Comparison of ENCODE assay signal across 23 cellular contexts in genomic region chr1:84415386-84415785, GRCh38. TPM values are rescaled to one million over a fixed set of nuclear protein-coding genes. Genes with fewer than 3 reads are reported as not detected.
DNase-seq lines count a peak whose midpoint lies in the region; FAIRE-seq and TF ChIP-seq lines count a peak whose summit lies in the region.
"Had no signal": no experiment of that assay in that cellular context is flagged by ENCODE, and none has a peak within 500 bp of the region (broad histone marks: within the 10 kb centered on the region; RNA-seq: fewer than 3 reads in every experiment).

No MANE protein-coding gene starts in this region.

- H3K9ac ChIP-seq in endothelial cell of umbilical vein (replicated peaks; ENCODE audit: extremely low read depth, insufficient read depth, low read length), result no peak overlapping the region
- H3K9ac ChIP-seq in trophoblast cell (ENCODE audit: low read length), result no peak overlapping the region
- H3K9ac ChIP-seq: KMS-11 had no signal

- H3K4me3 ChIP-seq in PC-9, result no peak overlapping the region
- H3K4me3 ChIP-seq in endothelial cell of umbilical vein (replicated peaks in 1 of 3; ENCODE audit: insufficient read depth in 1 of 3, low read depth in 1 of 3, low read length in 3 of 3), result no peak overlapping the region
- H3K4me3 ChIP-seq in fibroblast of villous mesenchyme (ENCODE audit: low read depth, low read length), result no peak overlapping the region
- no peak overlapping the region for H3K4me3 ChIP-seq in trophoblast cell (ENCODE audit: low read depth, low read length)
- H3K4me3 ChIP-seq: GM12878 had no signal

- H4K8ac ChIP-seq in trophoblast cell (ENCODE audit: low read depth, low read length), result no peak overlapping the region

- no peak overlapping the region for H2AK5ac ChIP-seq in trophoblast cell (ENCODE audit: low read length)

- H3K27me3 ChIP-seq in PC-9 (ENCODE audit: insufficient read depth, low read depth) (no peaks in the 10 kb centered on the region), endothelial cell of umbilical vein (ENCODE audit: control insufficient read depth in 2 of 2, insufficient read depth in 2 of 2, low read length in 2 of 2) (no peaks in the 10 kb centered on the region), trophoblast cell (ENCODE audit: insufficient read depth, low read length) (no peaks in the 10 kb centered on the region)
- H3K27me3 ChIP-seq: BE2C had no signal

- no peaks in the 10 kb centered on the region for H3K9me2 ChIP-seq in PC-9 (ENCODE audit: insufficient read depth)

- H4K91ac ChIP-seq in trophoblast cell (ENCODE audit: low read depth, low read length), result no peak overlapping the region

- dilution Hi-C loops in endothelial cell of umbilical vein (cut with MboI; ENCODE audit: extremely low pct_ligation_motif_present, low sequenced_read_pairs), result no loop called here

- TF ChIP-seq CTCF in PC-9 (conservative IDR thresholded peaks at IDR 0.05) (no peak), endothelial cell of umbilical vein (IDR thresholded peaks at IDR 0.05; ENCODE audit: extremely low read depth in 1 of 2, insufficient read depth in 1 of 2, low read depth in 1 of 2, low read length in 2 of 2) (no peak), fibroblast of villous mesenchyme (IDR thresholded peaks at IDR 0.05; ENCODE audit: insufficient read depth, low read depth, low read length) (no peak)

- intact Hi-C loops in PC-9 (cut with micrococcal nuclease; ENCODE audit: unreplicated experiment), result no loop called here
- intact Hi-C loops in endothelial cell of umbilical vein (cut with micrococcal nuclease), result loop anchor here (1.0 kb wide), 1 partner anchor 50 kb away; no protein-coding TSS in a partner anchor

- WGBS in trophoblast cell (ENCODE audit: extremely low coverage, insufficient coverage, insufficient read length), result no CpG with 5 or more reads among the region's 2 CpGs

- CTCF ChIA-PET in PC-9 (lab: Charles Lee) (no interaction called here), endothelial cell of umbilical vein (lab: Charles Lee) (no interaction called here)

- H3K4ac ChIP-seq in trophoblast cell (ENCODE audit: low read depth, low read length), result no peak overlapping the region

- H4K12ac ChIP-seq in trophoblast cell (ENCODE audit: low read depth, low read length), result no peak overlapping the region

- no peaks in the 10 kb centered on the region for H3K36me3 ChIP-seq in PC-9 (ENCODE audit: low read depth)
- no peaks in the 10 kb centered on the region for H3K36me3 ChIP-seq in endothelial cell of umbilical vein (ENCODE audit: control insufficient read depth in 2 of 2, extremely low read depth in 1 of 2, insufficient read depth in 2 of 2, low read length in 2 of 2)
- H3K36me3 ChIP-seq in trophoblast cell (ENCODE audit: control insufficient read depth in 1 of 2, insufficient read depth in 2 of 2, low read length in 2 of 2), result no peaks in the 10 kb centered on the region
- H3K36me3 ChIP-seq: BE2C had no signal

- 0 out of 2 replicates have a peak overlapping the region, but pooled peaks have one; percentile 15 for H3K4me2 ChIP-seq in PC-9
- peak overlapping the region; percentile 55 for H3K4me2 ChIP-seq in endothelial cell of umbilical vein (ENCODE audit: insufficient read depth, low read length)
- H3K4me2 ChIP-seq in trophoblast cell (ENCODE audit: low read length), result no peak overlapping the region
- H3K4me2 ChIP-seq: KMS-11 had no signal

- no peaks in the 10 kb centered on the region for H3K9me1 ChIP-seq in endothelial cell of umbilical vein (replicated peaks; ENCODE audit: control insufficient read depth, extremely low read depth, insufficient read depth, low read length)

- no peaks in the 10 kb centered on the region for H3F3A ChIP-seq in PC-9 (ENCODE audit: insufficient read depth, low read depth)

- no peaks in the 10 kb centered on the region for H3K79me1 ChIP-seq in trophoblast cell (ENCODE audit: low read length)

- no peak overlapping the region for H3K18ac ChIP-seq in trophoblast cell (ENCODE audit: low read length)

- H3K27ac ChIP-seq in PC-9, result peak overlapping the region; percentile 5; the same call in 1 of the 2 replicates
- no peak overlapping the region for H3K27ac ChIP-seq in endothelial cell of umbilical vein (ENCODE audit: insufficient read depth, low read depth, low read length)
- H3K27ac ChIP-seq in trophoblast cell (ENCODE audit: low read depth, low read length), result no peak overlapping the region
- H3K27ac ChIP-seq: KMS-11 had no signal

- no peak overlapping the region for H2AFZ ChIP-seq in PC-9
- peak overlapping the region; percentile 70 for H2AFZ ChIP-seq in endothelial cell of umbilical vein (ENCODE audit: low read depth, low read length)
- no peak overlapping the region for H2AFZ ChIP-seq in trophoblast cell (ENCODE audit: insufficient read depth, low read length, poor library complexity)

- no peak for TF ChIP-seq POLR2A in endothelial cell of umbilical vein (IDR thresholded peaks at IDR 0.05; ENCODE audit: low read depth, low read length)

- no peak overlapping the region for H3K14ac ChIP-seq in trophoblast cell (ENCODE audit: low read length)

- no TSS peak for BruUV-seq in PC-9 (replicated peaks; lab: Mats Ljungman, UMichigan)
- no TSS peak for BruUV-seq in endothelial cell of umbilical vein (replicated peaks; lab: Mats Ljungman, UMichigan)

- DNase-seq in EL (peak; percentile 22), PC-9 (no peak), endothelial cell of umbilical vein (ENCODE audit: low read depth, low spot score) (peak; percentile 47), fibroblast of villous mesenchyme (ENCODE audit: low read depth) (peak; percentile 12), CD1c-positive myeloid dendritic cell (ENCODE audit: extremely low spot score) (no peak), cerebellar nuclear complex (lab: John Stamatoyannopoulos, UW) (no peak), trophoblast cell (no peak), DMS153 treated with DMSO at 0.1 percent for 48 hours (lab: John Stamatoyannopoulos, UW; ENCODE audit: unreplicated experiment) (no peak)
- DNase-seq: BE2C; Calu3; CD4-positive, alpha-beta memory T cell; DMS79; GDM1; GOT3; NCI-H1092 treated with DMSO at 0.1 percent for 48 hours; NCI-H1694; NCI-H226; NCI-H524 treated with DMSO at 0.1 percent for 48 hours; SHP77 had no signal

- FAIRE-seq in endothelial cell of umbilical vein (lab: Jason Lieb, UNC), result peak; percentile 76
- FAIRE-seq: GM12878, HepG2 had no signal

- H3K79me2 ChIP-seq in PC-9 (ENCODE audit: low read depth) (no peaks in the 10 kb centered on the region), endothelial cell of umbilical vein (ENCODE audit: control insufficient read depth, insufficient read depth, low read length) (no peaks in the 10 kb centered on the region), trophoblast cell (ENCODE audit: control insufficient read depth, insufficient read depth, low read length, poor library complexity) (no peaks in the 10 kb centered on the region)

- POLR2A ChIA-PET in PC-9 (lab: Charles Lee; ENCODE audit: unreplicated experiment), result no interaction called here
- POLR2A ChIA-PET in endothelial cell of umbilical vein (lab: Charles Lee), result no interaction called here

- no peak overlapping the region for H3K23ac ChIP-seq in trophoblast cell (ENCODE audit: low read length)

- H4K20me1 ChIP-seq in PC-9 (ENCODE audit: insufficient read depth), result no peaks in the 10 kb centered on the region
- no peaks in the 10 kb centered on the region for H4K20me1 ChIP-seq in endothelial cell of umbilical vein (replicated peaks; ENCODE audit: control insufficient read depth, extremely low read depth, insufficient read depth, low read length)

- H2BK5ac ChIP-seq in trophoblast cell (ENCODE audit: low read depth, low read length, poor library complexity), result no peak overlapping the region

- H3K9me3 ChIP-seq in PC-9 (ENCODE audit: insufficient read depth, low read depth), result no peaks in the 10 kb centered on the region
- H3K9me3 ChIP-seq in endothelial cell of umbilical vein (replicated peaks; ENCODE audit: control insufficient read depth, insufficient read depth, low read length), result no peaks in the 10 kb centered on the region
- no peaks in the 10 kb centered on the region for H3K9me3 ChIP-seq in trophoblast cell (ENCODE audit: insufficient read depth, low read depth, low read length)
- H3K9me3 ChIP-seq: BE2C had no signal

- H2BK12ac ChIP-seq in trophoblast cell (ENCODE audit: low read length), result no peak overlapping the region

- H3K4me1 ChIP-seq in PC-9 (replicated peaks; ENCODE audit: insufficient read depth) (peaks cover 12% of the 10 kb centered on the region), endothelial cell of umbilical vein (ENCODE audit: control insufficient read depth, extremely low read depth, insufficient read depth, low read length) (peaks cover 20% of the 10 kb centered on the region), trophoblast cell (ENCODE audit: control insufficient read depth in 1 of 2, insufficient read depth in 2 of 2, low read length in 2 of 2) (no peaks in the 10 kb centered on the region)
- H3K4me1 ChIP-seq: BE2C had no signal

- H2BK120ac ChIP-seq in trophoblast cell (ENCODE audit: insufficient read depth, low read length, poor library complexity), result no peak overlapping the region

TF ChIP-seq in endothelial cell of umbilical vein, 7 proteins besides CTCF, POLR2A, EP300 and RAD21:
- TF ChIP-seq FOS (IDR thresholded peaks at IDR 0.05; ENCODE audit: borderline replicate concordance, insufficient read depth, low read length) (peak; percentile 59), POLR2AphosphoS5 (IDR thresholded peaks at IDR 0.05; ENCODE audit: insufficient read depth, low read depth, low read length) (no peak)
TF ChIP-seq in endothelial cell of umbilical vein: peak in this region for 1.

RNA-seq across cellular contexts. Expression of gene DNASE2B, which starts 17.1 kb away (rescaled TPM):
- total RNA-seq in PC-9 (2021), result not detected in 2 replicates
- not detected in 2 replicates for total RNA-seq in endothelial cell of umbilical vein
- polyA plus RNA-seq in endothelial cell of umbilical vein, result not detected in 2 replicates
- not detected in 2 replicates for polyA plus RNA-seq in endothelial cell of umbilical vein (2011; cell fraction: cytosol; rRNA removed)
- 0.18 and 0.25 TPM in 2 replicates for polyA plus RNA-seq in endothelial cell of umbilical vein (2011; cell fraction: nucleus; rRNA removed)
- polyA plus RNA-seq in endothelial cell of umbilical vein (2012), result not detected in 2 replicates
- not detected in 2 replicates for polyA minus RNA-seq in endothelial cell of umbilical vein
- polyA minus RNA-seq in endothelial cell of umbilical vein (2011; cell fraction: cytosol; rRNA and poly(A)+ RNA removed), result not detected
- polyA minus RNA-seq in endothelial cell of umbilical vein (2011; cell fraction: nucleus; rRNA and poly(A)+ RNA removed), result not detected in 2 replicates
- total RNA-seq in fibroblast of villous mesenchyme, result not detected in 2 replicates
- 0.05 TPM in 1 of 2 replicates, not detected in the other for polyA plus RNA-seq in trophoblast cell (2013)
- total RNA-seq: Calu3; CD4-positive, alpha-beta memory T cell; GM12878; HepG2; MCF 10A had no signal
- polyA plus RNA-seq: CD4-positive, alpha-beta memory T cell; GM12878; HepG2 had no signal

Comparison
In these comparisons a context has a peak if more than half of its experiments do, and no peak if none do; other contexts are left out.
1. DNase-seq: peak in EL (single experiment), endothelial cell of umbilical vein (single experiment) and fibroblast of villous mesenchyme (single experiment); none in PC-9 (0 of 2), CD1c-positive myeloid dendritic cell (single experiment), cerebellar nuclear complex (0 of 2), trophoblast cell (0 of 2) and DMS153 treated with DMSO at 0.1 percent for 48 hours (single experiment).